In the genomic region with DNA sequence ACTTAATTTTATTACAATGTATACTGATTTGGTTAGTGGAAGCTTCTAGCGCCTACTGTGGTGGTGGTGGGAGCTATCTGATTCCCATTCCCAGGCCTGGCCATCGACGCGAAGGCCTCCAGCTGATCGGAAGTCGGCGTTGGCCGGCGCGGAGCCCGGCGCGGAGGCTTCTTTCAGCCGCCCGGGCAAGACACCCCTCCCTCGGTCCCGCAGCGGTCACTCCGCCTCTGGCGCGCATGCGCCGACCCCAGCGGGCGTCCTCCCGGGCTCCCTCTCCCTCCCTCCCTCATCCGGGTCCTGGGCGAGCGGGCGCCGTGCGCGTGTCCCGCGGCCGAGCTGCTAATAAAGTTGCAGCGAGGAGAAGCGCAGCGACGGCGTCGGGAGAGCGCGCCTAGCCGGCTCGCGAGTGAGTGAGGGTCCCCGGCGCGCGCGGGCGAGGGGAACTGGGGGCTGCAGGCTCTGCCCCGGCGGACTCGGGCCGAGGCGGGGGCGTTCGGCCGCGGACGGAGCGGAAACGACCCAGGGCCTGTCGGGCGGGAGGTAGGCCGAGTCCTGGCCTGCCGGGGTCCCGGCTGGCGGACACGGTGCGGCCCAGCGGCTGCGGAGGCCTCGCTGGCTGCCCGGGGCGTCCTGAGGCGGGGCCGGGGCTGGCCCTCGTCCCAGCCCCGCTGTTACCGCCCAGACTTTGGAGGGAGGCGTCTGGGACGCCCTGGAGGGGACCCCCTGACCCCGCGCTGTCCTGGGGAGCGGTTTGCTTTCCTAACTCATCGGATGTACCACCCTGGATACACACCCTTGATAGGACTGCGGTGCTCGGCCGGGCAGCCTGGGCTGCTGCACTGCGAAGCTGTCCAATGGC, we compare ENCODE assay signal across 8 cellular contexts. TPM values are rescaled to one million over a fixed set of nuclear protein-coding genes. Genes with fewer than 3 reads are reported as not detected.
A peak's percentile ranks its signal among the peaks of the same experiment; 100 is the strongest.
DNase-seq lines count a peak whose midpoint lies in the region; ATAC-seq and TF ChIP-seq lines count a peak whose summit lies in the region.

Gene SMAD5 (plus strand): TSS at position 289 of the 859 bp plus-strand sequence. CDS start 20,916 bp downstream, outside the sequence.

- no peak within 1 kb of the TSS for H3K27ac ChIP-seq in iPS DF 6.9 (ENCODE audit: low read length)
- peak within 1 kb of the TSS; percentile 91 to 98 (median 96) for H3K27ac ChIP-seq in gastrocnemius medialis

- DNase-seq in SIG-M5 treated with dmso at 0.1 percent for 504 hours (lab: John Stamatoyannopoulos, UW; ENCODE audit: unreplicated experiment) = peak; percentile 70
- no peak for DNase-seq in SIG-M5 (lab: John Stamatoyannopoulos, UW)
- peak; percentile 55 for DNase-seq in NCI-H2029 treated with DMSO at 0.1 percent for 48 hours (lab: John Stamatoyannopoulos, UW)
- peak; percentile 94 for DNase-seq in UCSD-AML1 (lab: John Stamatoyannopoulos, UW; ENCODE audit: unreplicated experiment)
- peak; percentile 89 for DNase-seq in iPS DF 6.9 (ENCODE audit: low read depth, low spot score)
- peak; percentile 92 to 95 for DNase-seq in gastrocnemius medialis

- H3K4me3 ChIP-seq in iPS DF 6.9 (ENCODE audit: low read length) (peak within 1 kb of the TSS; percentile 91), gastrocnemius medialis (peak within 1 kb of the TSS; percentile 73 to 97 (median 86))

- no CpG with 5 or more reads among the region's 93 CpGs for WGBS in iPS DF 6.9 (ENCODE audit: insufficient coverage, insufficient read length)

- peaks cover 10% of the 10 kb centered on the region for H3K27me3 Mint-ChIP-seq in brain

- intact Hi-C loops in gastrocnemius medialis (cut with DNase I; ENCODE audit: low total_unique reads) = loop anchor here (2.0 kb wide), 2 partner anchors 44 to 96 kb away; no protein-coding TSS in a partner anchor

- H3K36me3 ChIP-seq in iPS DF 6.9 (ENCODE audit: control insufficient read depth, insufficient read depth, low read length) = no peaks in the 10 kb centered on the region
- no peaks in the 10 kb centered on the region for H3K36me3 ChIP-seq in gastrocnemius medialis

- H3K27ac Mint-ChIP-seq in brain = peak within 1 kb of the TSS; percentile 96 to 99 (median 98)

- in situ Hi-C loops in gastrocnemius medialis (cut with MboI; ENCODE audit: low sequenced_read_pairs in 4 of 4) = no loop called here

- TF ChIP-seq POLR2A in gastrocnemius medialis (IDR thresholded peaks at IDR 0.05) = peak; percentile 93

- ATAC-seq in HG02981 (IDR thresholded peaks at IDR 0.05; ENCODE audit: unreplicated experiment) (peak; percentile 90), gastrocnemius medialis (peak; percentile 93 to 95)

- peak within 1 kb of the TSS; percentile 92 to 100 (median 97) for H3K4me3 Mint-ChIP-seq in brain

- peaks cover 4% of the 10 kb centered on the region for H3K36me3 Mint-ChIP-seq in brain

- H3K4me1 ChIP-seq in iPS DF 6.9 (ENCODE audit: control insufficient read depth, insufficient read depth, low read length) (no peaks in the 10 kb centered on the region), gastrocnemius medialis (peaks cover 35 to 49% of the 10 kb centered on the region in 2 donors)

- H3K9me3 Mint-ChIP-seq in brain = no peaks in the 10 kb centered on the region

- H3K9me3 ChIP-seq in iPS DF 6.9 (ENCODE audit: control insufficient read depth, insufficient read depth, low read length) (no peaks in the 10 kb centered on the region), gastrocnemius medialis (no peaks in the 10 kb centered on the region)

- TF ChIP-seq CTCF in brain (conservative IDR thresholded peaks at IDR 0.05) (no peak), gastrocnemius medialis (IDR thresholded peaks at IDR 0.05 in 4 of 5, conservative IDR thresholded peaks at IDR 0.05 in 1 of 5) (no peak)

- no peaks in the 10 kb centered on the region for H3K27me3 ChIP-seq in iPS DF 6.9 (ENCODE audit: control insufficient read depth, insufficient read depth, low read length)
- no peaks in the 10 kb centered on the region for H3K27me3 ChIP-seq in gastrocnemius medialis

- H3K4me1 Mint-ChIP-seq in brain = peaks cover 74% of the 10 kb centered on the region

RNA-seq across cellular contexts. Expression of gene SMAD5, which starts in this region (rescaled TPM):
- polyA plus RNA-seq in brain (ENCODE audit: insufficient read depth, low read depth, low replicate concordance) = 12.8 TPM
- 10 to 100 TPM; 25.6 to 50.1 (median 32.0) TPM for total RNA-seq in gastrocnemius medialis
